ENCODE assay signal across 1 cellular context in the genomic region with DNA sequence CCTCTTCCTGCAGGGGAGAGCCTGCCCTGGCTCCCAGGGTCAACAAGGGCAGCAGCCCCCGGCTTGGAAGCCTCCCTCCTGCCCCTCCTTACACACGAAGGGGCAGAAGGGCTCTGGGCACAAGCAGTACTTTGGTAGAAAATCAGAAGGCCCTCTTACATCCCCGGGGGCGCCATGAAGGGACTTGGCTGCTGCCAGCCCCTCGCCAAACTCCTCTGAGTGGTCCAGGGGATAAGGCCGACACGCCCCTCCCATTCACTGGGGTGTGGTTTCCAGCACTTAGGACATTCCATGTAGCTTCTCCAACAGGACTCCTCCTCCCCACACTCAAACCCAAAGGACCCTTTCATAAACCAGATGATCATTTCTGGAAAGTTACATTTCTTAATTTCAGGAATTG.
TF ChIP-seq lines count a peak whose summit lies in the region.

No MANE protein-coding gene starts in this region.

TF ChIP-seq in GM23338, 12 proteins besides CTCF, POLR2A, EP300 and RAD21 (continued from another document):
- TF ChIP-seq, protein P1, sequence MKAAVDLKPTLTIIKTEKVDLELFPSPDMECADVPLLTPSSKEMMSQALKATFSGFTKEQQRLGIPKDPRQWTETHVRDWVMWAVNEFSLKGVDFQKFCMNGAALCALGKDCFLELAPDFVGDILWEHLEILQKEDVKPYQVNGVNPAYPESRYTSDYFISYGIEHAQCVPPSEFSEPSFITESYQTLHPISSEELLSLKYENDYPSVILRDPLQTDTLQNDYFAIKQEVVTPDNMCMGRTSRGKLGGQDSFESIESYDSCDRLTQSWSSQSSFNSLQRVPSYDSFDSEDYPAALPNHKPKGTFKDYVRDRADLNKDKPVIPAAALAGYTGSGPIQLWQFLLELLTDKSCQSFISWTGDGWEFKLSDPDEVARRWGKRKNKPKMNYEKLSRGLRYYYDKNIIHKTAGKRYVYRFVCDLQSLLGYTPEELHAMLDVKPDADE (IDR thresholded peaks at IDR 0.05), result no peak
- TF ChIP-seq NANOG (IDR thresholded peaks at IDR 0.05; ENCODE audit: borderline replicate concordance), result no peak
